ENCODE assay signal across 27 cellular contexts in genomic region chr19:5244351-5244750, GRCh38.
"Had no signal": no experiment of that assay in that cellular context is flagged by ENCODE, and none has a peak within 500 bp of the region (broad histone marks: within the 10 kb centered on the region; RNA-seq: fewer than 3 reads in every experiment).

No MANE protein-coding gene starts in this region.

- H3K9me3 Mint-ChIP-seq: dendritic cell treated with granulocyte-macrophage colony-stimulating factor and Interleukin-4, amounts not matched to agents 40 ng/mL and 50 ng/mL, for 4 days; effector memory CD8-positive, alpha-beta T cell; endodermal cell; mesothelial cell of epicardium; naive B cell; naive thymus-derived CD8-positive, alpha-beta T cell had no signal

- H3K9me3 ChIP-seq: esophagus squamous epithelium, gastrocnemius medialis, heart left ventricle, left lung, lower lobe of right lung, mucosa of descending colon had no signal

- DNase-seq: cortex of kidney; effector CD8-positive, alpha-beta T cell; effector memory CD8-positive, alpha-beta T cell; endodermal cell; erythroblast; esophagus squamous epithelium; foreskin fibroblast; foreskin melanocyte; gastrocnemius medialis; heart left ventricle; hypothalamus; left cardiac atrium; left ventricle myocardium superior; lower lobe of right lung; mesenchymal stem cell; mucosa of descending colon; naive B cell; naive thymus-derived CD8-positive, alpha-beta T cell had no signal

- H3K4me3 ChIP-seq: esophagus squamous epithelium, gastrocnemius medialis, heart left ventricle, hepatocyte, left lung, lower lobe of right lung, mucosa of descending colon had no signal

- H3K4me2 ChIP-seq: hepatocyte had no signal

- H3K4me3 Mint-ChIP-seq: dendritic cell treated with granulocyte-macrophage colony-stimulating factor and Interleukin-4, amounts not matched to agents 40 ng/mL and 50 ng/mL, for 4 days; effector memory CD8-positive, alpha-beta T cell; endodermal cell; mesothelial cell of epicardium; naive thymus-derived CD8-positive, alpha-beta T cell had no signal

- ATAC-seq: effector memory CD8-positive, alpha-beta T cell; gastrocnemius medialis; heart left ventricle; left cardiac atrium; left lung; lower lobe of right lung; mucosa of descending colon; naive thymus-derived CD8-positive, alpha-beta T cell had no signal

- H3K27me3 ChIP-seq: esophagus squamous epithelium, gastrocnemius medialis, heart left ventricle, hepatocyte, left lung had no signal

- H2AFZ ChIP-seq: hepatocyte had no signal

- H3K4me1 ChIP-seq: esophagus squamous epithelium, gastrocnemius medialis, heart left ventricle, left lung, lower lobe of right lung had no signal

- H3K4me1 Mint-ChIP-seq: endodermal cell, mesothelial cell of epicardium had no signal

- FAIRE-seq: colon, endometrium, islet of Langerhans, keratinocyte had no signal

- H3K79me2 ChIP-seq: hepatocyte had no signal

- H3K27ac Mint-ChIP-seq: dendritic cell treated with granulocyte-macrophage colony-stimulating factor and Interleukin-4, amounts not matched to agents 40 ng/mL and 50 ng/mL, for 4 days; effector memory CD8-positive, alpha-beta T cell; endodermal cell; mesothelial cell of epicardium; naive B cell; naive thymus-derived CD8-positive, alpha-beta T cell had no signal

- H3K27me3 Mint-ChIP-seq: dendritic cell treated with granulocyte-macrophage colony-stimulating factor and Interleukin-4, amounts not matched to agents 40 ng/mL and 50 ng/mL, for 4 days had no signal

- H3K27ac ChIP-seq: epithelial cell of prostate, esophagus squamous epithelium, gastrocnemius medialis, heart left ventricle, hepatocyte, left lung, lower lobe of right lung had no signal
